In the genomic region with DNA sequence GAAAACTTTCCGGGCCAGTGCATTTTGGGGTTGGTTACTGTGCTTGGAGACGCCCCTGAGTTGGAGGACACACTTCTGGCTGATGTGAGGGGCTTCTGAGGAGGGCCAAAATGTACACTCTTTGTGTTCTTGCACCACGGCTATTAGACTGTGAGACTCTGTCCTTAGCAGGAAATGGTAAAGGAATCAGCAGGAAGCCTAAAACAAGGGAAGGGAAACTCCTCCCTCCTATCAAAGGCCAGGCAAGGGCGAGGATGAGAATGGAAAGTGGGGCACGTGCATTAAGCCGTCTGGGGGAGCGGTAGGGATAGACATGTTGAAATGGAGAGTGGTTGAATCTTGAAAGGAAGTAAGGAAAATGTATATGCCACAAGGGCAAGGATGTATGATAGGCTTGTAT, we compare ENCODE assay signal across 2 cellular contexts.
TF ChIP-seq lines count a peak whose summit lies in the region.

No MANE protein-coding gene starts in this region.

TF ChIP-seq in SK-N-SH, 30 proteins besides CTCF, POLR2A, EP300 and RAD21 (continued from another document):
- TF ChIP-seq, protein P1, sequence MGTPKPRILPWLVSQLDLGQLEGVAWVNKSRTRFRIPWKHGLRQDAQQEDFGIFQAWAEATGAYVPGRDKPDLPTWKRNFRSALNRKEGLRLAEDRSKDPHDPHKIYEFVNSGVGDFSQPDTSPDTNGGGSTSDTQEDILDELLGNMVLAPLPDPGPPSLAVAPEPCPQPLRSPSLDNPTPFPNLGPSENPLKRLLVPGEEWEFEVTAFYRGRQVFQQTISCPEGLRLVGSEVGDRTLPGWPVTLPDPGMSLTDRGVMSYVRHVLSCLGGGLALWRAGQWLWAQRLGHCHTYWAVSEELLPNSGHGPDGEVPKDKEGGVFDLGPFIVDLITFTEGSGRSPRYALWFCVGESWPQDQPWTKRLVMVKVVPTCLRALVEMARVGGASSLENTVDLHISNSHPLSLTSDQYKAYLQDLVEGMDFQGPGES (IDR thresholded peaks at IDR 0.05; ENCODE audit: low read depth, low read length): no peak
- TF ChIP-seq RXRA (IDR thresholded peaks at IDR 0.05; ENCODE audit: borderline replicate concordance, low read depth): no peak
TF ChIP-seq in SK-N-SH: peak in this region for 0.

TF ChIP-seq in SK-N-SH treated with all-trans-retinoic acid at 6 μM for 48 hours, 23 proteins besides CTCF, POLR2A, EP300 and RAD21 (continued from another document):
- TF ChIP-seq ISL1 (CRISPR knock-in tag; IDR thresholded peaks at IDR 0.05) (no peak), PPARA (CRISPR knock-in tag; IDR thresholded peaks at IDR 0.05; ENCODE audit: borderline replicate concordance) (no peak), ZNF565 (CRISPR knock-in tag; conservative IDR thresholded peaks at IDR 0.05; ENCODE audit: low read depth) (no peak), ZFP3 (CRISPR knock-in tag; IDR thresholded peaks at IDR 0.05) (no peak), ESRRG (CRISPR knock-in tag; IDR thresholded peaks at IDR 0.05) (no peak), ZNF70 (CRISPR knock-in tag; IDR thresholded peaks at IDR 0.05) (no peak), SNAI2 (CRISPR knock-in tag; IDR thresholded peaks at IDR 0.05) (no peak), TCF4 (CRISPR knock-in tag; IDR thresholded peaks at IDR 0.05; ENCODE audit: borderline replicate concordance) (no peak), RARB (CRISPR knock-in tag; IDR thresholded peaks at IDR 0.05) (no peak), CSDC2 (CRISPR knock-in tag; IDR thresholded peaks at IDR 0.05) (no peak), ZFP30 (CRISPR knock-in tag; IDR thresholded peaks at IDR 0.05) (no peak)
- TF ChIP-seq, protein P2, sequence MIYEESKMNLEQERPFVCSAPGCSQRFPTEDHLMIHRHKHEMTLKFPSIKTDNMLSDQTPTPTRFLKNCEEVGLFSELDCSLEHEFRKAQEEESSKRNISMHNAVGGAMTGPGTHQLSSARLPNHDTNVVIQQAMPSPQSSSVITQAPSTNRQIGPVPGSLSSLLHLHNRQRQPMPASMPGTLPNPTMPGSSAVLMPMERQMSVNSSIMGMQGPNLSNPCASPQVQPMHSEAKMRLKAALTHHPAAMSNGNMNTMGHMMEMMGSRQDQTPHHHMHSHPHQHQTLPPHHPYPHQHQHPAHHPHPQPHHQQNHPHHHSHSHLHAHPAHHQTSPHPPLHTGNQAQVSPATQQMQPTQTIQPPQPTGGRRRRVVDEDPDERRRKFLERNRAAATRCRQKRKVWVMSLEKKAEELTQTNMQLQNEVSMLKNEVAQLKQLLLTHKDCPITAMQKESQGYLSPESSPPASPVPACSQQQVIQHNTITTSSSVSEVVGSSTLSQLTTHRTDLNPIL (CRISPR knock-in tag; IDR thresholded peaks at IDR 0.05; ENCODE audit: low read depth): no peak
- TF ChIP-seq, protein P3, sequence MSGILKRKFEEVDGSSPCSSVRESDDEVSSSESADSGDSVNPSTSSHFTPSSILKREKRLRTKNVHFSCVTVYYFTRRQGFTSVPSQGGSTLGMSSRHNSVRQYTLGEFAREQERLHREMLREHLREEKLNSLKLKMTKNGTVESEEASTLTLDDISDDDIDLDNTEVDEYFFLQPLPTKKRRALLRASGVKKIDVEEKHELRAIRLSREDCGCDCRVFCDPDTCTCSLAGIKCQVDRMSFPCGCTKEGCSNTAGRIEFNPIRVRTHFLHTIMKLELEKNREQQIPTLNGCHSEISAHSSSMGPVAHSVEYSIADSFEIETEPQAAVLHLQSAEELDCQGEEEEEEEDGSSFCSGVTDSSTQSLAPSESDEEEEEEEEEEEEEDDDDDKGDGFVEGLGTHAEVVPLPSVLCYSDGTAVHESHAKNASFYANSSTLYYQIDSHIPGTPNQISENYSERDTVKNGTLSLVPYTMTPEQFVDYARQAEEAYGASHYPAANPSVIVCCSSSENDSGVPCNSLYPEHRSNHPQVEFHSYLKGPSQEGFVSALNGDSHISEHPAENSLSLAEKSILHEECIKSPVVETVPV (CRISPR knock-in tag; IDR thresholded peaks at IDR 0.05): no peak
- TF ChIP-seq, protein P4, sequence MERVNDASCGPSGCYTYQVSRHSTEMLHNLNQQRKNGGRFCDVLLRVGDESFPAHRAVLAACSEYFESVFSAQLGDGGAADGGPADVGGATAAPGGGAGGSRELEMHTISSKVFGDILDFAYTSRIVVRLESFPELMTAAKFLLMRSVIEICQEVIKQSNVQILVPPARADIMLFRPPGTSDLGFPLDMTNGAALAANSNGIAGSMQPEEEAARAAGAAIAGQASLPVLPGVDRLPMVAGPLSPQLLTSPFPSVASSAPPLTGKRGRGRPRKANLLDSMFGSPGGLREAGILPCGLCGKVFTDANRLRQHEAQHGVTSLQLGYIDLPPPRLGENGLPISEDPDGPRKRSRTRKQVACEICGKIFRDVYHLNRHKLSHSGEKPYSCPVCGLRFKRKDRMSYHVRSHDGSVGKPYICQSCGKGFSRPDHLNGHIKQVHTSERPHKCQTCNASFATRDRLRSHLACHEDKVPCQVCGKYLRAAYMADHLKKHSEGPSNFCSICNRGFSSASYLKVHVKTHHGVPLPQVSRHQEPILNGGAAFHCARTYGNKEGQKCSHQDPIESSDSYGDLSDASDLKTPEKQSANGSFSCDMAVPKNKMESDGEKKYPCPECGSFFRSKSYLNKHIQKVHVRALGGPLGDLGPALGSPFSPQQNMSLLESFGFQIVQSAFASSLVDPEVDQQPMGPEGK (CRISPR knock-in tag; IDR thresholded peaks at IDR 0.05; ENCODE audit: borderline replicate concordance): no peak
